32 cellular contexts compared by ENCODE assay signal in genomic region chr12:10965511-10965910, GRCh38. TPM values are rescaled to one million over a fixed set of nuclear protein-coding genes. Genes with fewer than 3 reads are reported as not detected.
DNase-seq lines count a peak whose midpoint lies in the region; FAIRE-seq and TF ChIP-seq lines count a peak whose summit lies in the region.
"Had no signal": no experiment of that assay in that cellular context is flagged by ENCODE, and none has a peak within 500 bp of the region (broad histone marks: within the 10 kb centered on the region; RNA-seq: fewer than 3 reads in every experiment).

No MANE protein-coding gene starts in this region.

- no peak for TF ChIP-seq POLR2A in GM12891 (IDR thresholded peaks at IDR 0.05; ENCODE audit: low read depth, low read length)

- in situ Hi-C loops in ACHN (cut with HindIII; ENCODE audit: low pct_ligation_motif_present, low pct_unique_long_range_greater_than_20kb, low sequenced_read_pairs): no loop called here

- FAIRE-seq in GM12891 (lab: Jason Lieb, UNC): peak; percentile 60
- FAIRE-seq: A549, HTR-8/SVneo, K562 had no signal

- H3K9ac ChIP-seq in adipocyte (ENCODE audit: low read length): no peak overlapping the region

- H3K27me3 ChIP-seq in adipocyte (replicated peaks; ENCODE audit: control insufficient read depth, insufficient read depth, low read length): no peaks in the 10 kb centered on the region
- H3K27me3 ChIP-seq: BE2C, SJCRH30 had no signal

- H3K36me3 ChIP-seq in adipocyte (ENCODE audit: control insufficient read depth, insufficient read depth, low read length, severe bottlenecking): no peaks in the 10 kb centered on the region
- H3K36me3 ChIP-seq: BE2C, HAP-1, SJCRH30 had no signal

- intact Hi-C loops in posterior cingulate gyrus (cut with DNase I): no loop called here

- H3K4me1 ChIP-seq in adipocyte (ENCODE audit: control insufficient read depth, insufficient read depth, low read length): peaks cover 19% of the 10 kb centered on the region
- H3K4me1 ChIP-seq: A549, BE2C, HAP-1, SJCRH30 had no signal

- H3K9me3 ChIP-seq in adipocyte (ENCODE audit: control insufficient read depth, low read length): no peaks in the 10 kb centered on the region
- H3K9me3 ChIP-seq: A549, BE2C, HAP-1, SJCRH30 had no signal

- DNase-seq in GM12891 (ENCODE audit: insufficient read length, low spot score) (no peak), adipocyte (ENCODE audit: low read depth) (peak; percentile 59), fibroblast of mammary gland (ENCODE audit: low read depth) (peak; percentile 24), H4 (ENCODE audit: low spot score) (no peak), posterior cingulate gyrus (no peak), ACHN (no peak), medulla oblongata (ENCODE audit: extremely low spot score) (no peak)
- DNase-seq: BE2C; Calu3; CD8-positive, alpha-beta memory T cell; DMS153; DND-41; HFFc6; Kasumi-1; NCI-H1105 treated with DMSO at 0.1 percent for 48 hours; NCI-H146; NCI-H1930; NCI-H2107; NCI-H446; NCI-H524 treated with DMSO at 0.1 percent for 48 hours; NCI-H774; PC-3; SJCRH30 had no signal

- no peak overlapping the region for H3K4me3 ChIP-seq in adipocyte (ENCODE audit: low read length)
- no peak overlapping the region for H3K4me3 ChIP-seq in fibroblast of mammary gland (ENCODE audit: control insufficient read depth, low read depth, low read length)
- H3K4me3 ChIP-seq: A549, GM23338, HAP-1, K562, SJCRH30 had no signal

- TF ChIP-seq CTCF in fibroblast of mammary gland (conservative IDR thresholded peaks at IDR 0.05; ENCODE audit: control insufficient read depth, insufficient read depth, low read depth, low read length): no peak

TF ChIP-seq in GM12891, 5 proteins besides CTCF, POLR2A, EP300 and RAD21:
- TF ChIP-seq SPI1 (IDR thresholded peaks at IDR 0.05; ENCODE audit: low read depth, low read length) (no peak), TAF1 (IDR thresholded peaks at IDR 0.05; ENCODE audit: low read depth, low read length) (no peak), PAX5 (IDR thresholded peaks at IDR 0.05; ENCODE audit: insufficient read depth, low read length, severe bottlenecking) (no peak), POLR2AphosphoS5 (IDR thresholded peaks at IDR 0.05; ENCODE audit: low read depth, low read length) (no peak), POU2F2 (IDR thresholded peaks at IDR 0.05; ENCODE audit: low read depth, low read length) (no peak)

RNA-seq across cellular contexts. Expression of gene TAS2R50, which starts 21.2 kb away (rescaled TPM):
- polyA plus RNA-seq in GM12891 (2012; ENCODE audit: low read depth, missing spikeins): not detected
- total RNA-seq in H4 (2014; rRNA removed; shearing (Covaris generic)): not detected in 2 replicates
- total RNA-seq: Right ventricle myocardium inferior had no signal
- polyA plus RNA-seq: CD14-positive monocyte; CD8-positive, alpha-beta memory T cell; GM23338 had no signal

RNA-seq across cellular contexts. Expression of gene TAS2R14, which starts 26.4 kb away (rescaled TPM):
- polyA plus RNA-seq in GM12891 (2012; ENCODE audit: low read depth, missing spikeins): 0.83 TPM
- total RNA-seq in H4 (2014; rRNA removed; shearing (Covaris generic)): 1.6 and 3.3 TPM in 2 replicates

RNA-seq across cellular contexts. Expression of gene TAS2R20, which starts 32.6 kb away (rescaled TPM):
- polyA plus RNA-seq in GM12891 (2012; ENCODE audit: low read depth, missing spikeins): not detected
- total RNA-seq in H4 (2014; rRNA removed; shearing (Covaris generic)): 0.62 TPM in 1 of 2 replicates, not detected in the other
- polyA plus RNA-seq: CD14-positive monocyte; CD8-positive, alpha-beta memory T cell; GM23338 had no signal

RNA-seq across cellular contexts. Expression of gene PRH2, which starts 36.5 kb away (rescaled TPM):
- polyA plus RNA-seq in GM12891 (2012; ENCODE audit: low read depth, missing spikeins): not detected
- not detected in 2 replicates for total RNA-seq in H4 (2014; rRNA removed; shearing (Covaris generic))
- total RNA-seq: Calu3; CD8-positive, alpha-beta memory T cell; HFFc6; K562; MCF 10A; PC-3; Right ventricle myocardium inferior; RPMI7951; SJCRH30 had no signal
- polyA plus RNA-seq: CD14-positive monocyte; CD8-positive, alpha-beta memory T cell had no signal

RNA-seq across cellular contexts. Expression of gene TAS2R13, which starts 56.1 kb away (rescaled TPM):
- polyA plus RNA-seq in GM12891 (2012; ENCODE audit: low read depth, missing spikeins): not detected
- 0.08 and 0.17 TPM in 2 replicates for total RNA-seq in H4 (2014; rRNA removed; shearing (Covaris generic))
- polyA plus RNA-seq: CD14-positive monocyte; CD8-positive, alpha-beta memory T cell; GM23338 had no signal

Comparison
In these comparisons a context has a peak if more than half of its experiments do, and no peak if none do; other contexts are left out.
1. DNase-seq: peak in adipocyte (single experiment) and fibroblast of mammary gland (single experiment); none in GM12891 (single experiment), H4 (single experiment), posterior cingulate gyrus (0 of 10), ACHN (single experiment) and medulla oblongata (single experiment).